9 cellular contexts compared by ENCODE assay signal in the genomic region with DNA sequence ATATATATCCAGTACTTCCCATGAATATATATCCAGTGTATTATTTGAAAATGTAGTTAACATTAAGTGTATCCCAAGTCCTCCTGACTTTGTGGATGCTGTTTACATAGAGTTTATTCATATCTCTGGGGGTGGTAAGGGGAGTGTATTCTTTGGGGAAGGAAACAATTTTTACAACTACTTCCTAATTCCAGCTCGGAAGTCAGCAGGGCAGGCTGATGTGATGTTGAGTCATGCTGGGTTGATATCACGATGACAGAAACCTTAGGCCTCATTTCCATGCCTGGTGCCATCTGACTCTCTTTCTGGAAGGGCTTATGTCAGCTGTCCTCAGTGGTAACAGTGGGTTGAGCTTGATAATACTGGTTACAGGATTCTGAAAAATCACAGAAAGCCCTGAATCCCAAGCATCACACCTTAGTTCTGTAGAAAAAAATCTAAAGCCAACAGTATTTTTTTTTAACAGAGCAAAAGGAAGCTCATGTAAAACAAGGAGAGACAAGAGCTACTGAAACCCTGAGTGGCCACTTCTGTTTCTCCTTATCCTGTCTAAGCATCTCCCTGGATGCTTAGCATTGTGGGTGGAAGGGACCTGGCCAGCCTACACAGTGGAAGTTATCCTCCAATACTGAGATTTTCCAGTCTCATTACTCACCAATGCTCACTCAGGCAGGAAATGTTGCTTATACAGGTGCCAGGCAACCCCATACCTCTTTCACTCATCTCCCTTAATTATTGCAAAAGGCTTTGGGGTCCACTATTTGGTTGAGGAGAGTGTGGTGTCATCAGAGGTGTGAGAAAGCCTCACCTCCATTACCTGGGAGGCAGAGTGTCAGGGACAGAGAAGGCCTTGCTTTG.
DNase-seq lines count a peak whose midpoint lies in the region; ATAC-seq and TF ChIP-seq lines count a peak whose summit lies in the region.
"Had no signal": no experiment of that assay in that cellular context is flagged by ENCODE, and none has a peak within 500 bp of the region (broad histone marks: within the 10 kb centered on the region; RNA-seq: fewer than 3 reads in every experiment).

No MANE protein-coding gene starts in this region.

- peak overlapping the region; percentile 81 for H2AFZ ChIP-seq in HCT116 (ENCODE audit: low read depth, low read length, poor library complexity, severe bottlenecking)

- DNase-seq in HCT116 (ENCODE audit: low read depth, low spot score) (peak; percentile 46), OCI-M1 (lab: John Stamatoyannopoulos, UW) (peak; percentile 92), epithelial cell of prostate (ENCODE audit: low read depth, low spot score) (peak; percentile 80), retinal pigment epithelial cell (ENCODE audit: low read depth) (peak; percentile 53), SIG-M5 (lab: John Stamatoyannopoulos, UW) (no peak)
- DNase-seq: activated naive CD4-positive, alpha-beta T cell treated with Interleukin-2 at 50 U/mL for 16 hours; NCI-H69 had no signal

- peak overlapping the region; percentile 39 for H3K4me2 ChIP-seq in HCT116 (ENCODE audit: low read length)

- 0 out of 2 replicates have a peak, but pooled peaks have one; percentile 13 for TF ChIP-seq RAD21 in HCT116 (IDR thresholded peaks at IDR 0.05; ENCODE audit: low read depth)

- no peaks in the 10 kb centered on the region for H3K36me3 ChIP-seq in HCT116 (ENCODE audit: control insufficient read depth in 1 of 2, insufficient read depth in 2 of 2, low read length in 2 of 2)

- peak; percentile 79 for ATAC-seq in HCT116
- ATAC-seq in GM18520 (IDR thresholded peaks at IDR 0.05; ENCODE audit: unreplicated experiment), result no peak
- no peak for ATAC-seq in HG02759 (IDR thresholded peaks at IDR 0.05; ENCODE audit: unreplicated experiment)

- H3K79me2 ChIP-seq in HCT116 (ENCODE audit: insufficient read depth, low read length), result no peaks in the 10 kb centered on the region

- RAD21 ChIA-PET in HCT116 (lab: Charles Lee; ENCODE audit: low non-redundant PET in 1 of 2, low total read pairs in 2 of 2, uncharacterized antibody in 2 of 2, unreplicated experiment in 2 of 2), result no interaction called here

- peaks cover 0 to 29% of the 10 kb centered on the region in 2 experiments; a peak in 2 of 4 replicates for H3K4me1 ChIP-seq in HCT116 (ENCODE audit: control insufficient read depth in 1 of 2, insufficient read depth in 2 of 2, low read length in 2 of 2)

- H3K9me3 ChIP-seq in HCT116 (ENCODE audit: control insufficient read depth in 1 of 2, insufficient read depth in 1 of 2, low read depth in 1 of 2, low read length in 2 of 2), result peaks cover 9 to 13% of the 10 kb centered on the region in 2 experiments; a peak in 2 of 4 replicates

- CTCF ChIA-PET in HCT116 (lab: Charles Lee), result no interaction called here

- POLR2A ChIA-PET in HCT116 (lab: Charles Lee), result interaction anchor here (0.7 kb wide), 1 partner anchor 22 kb away, joined by 3 read pairs; no protein-coding TSS in a partner anchor

- no peak overlapping the region for H3K4me3 ChIP-seq in HCT116 (replicated peaks in 1 of 2; ENCODE audit: low read depth in 1 of 2, low read length in 2 of 2)
- no peak overlapping the region for H3K4me3 ChIP-seq in retinal pigment epithelial cell (ENCODE audit: low read length)

- H3K27me3 ChIP-seq in HCT116 (ENCODE audit: insufficient read depth, low read length), result no peaks in the 10 kb centered on the region

- no peak for TF ChIP-seq CTCF in HCT116 (IDR thresholded peaks at IDR 0.05 in 2 of 3, conservative IDR thresholded peaks at IDR 0.05 in 1 of 3; ENCODE audit: borderline replicate concordance in 1 of 3, insufficient read depth in 1 of 3, low read depth in 2 of 3, low read length in 2 of 3)
- no peak for TF ChIP-seq CTCF in retinal pigment epithelial cell (conservative IDR thresholded peaks at IDR 0.05; ENCODE audit: low read depth, low read length)

- no peaks in the 10 kb centered on the region for H4K20me1 ChIP-seq in HCT116 (ENCODE audit: insufficient read depth)

- H3K27ac ChIP-seq in HCT116 (ENCODE audit: low read depth, low read length), result no peak overlapping the region
- peak overlapping the region; percentile 92 for H3K27ac ChIP-seq in epithelial cell of prostate

- H3K9me2 ChIP-seq in HCT116 (ENCODE audit: insufficient read depth), result no peaks in the 10 kb centered on the region

- no peak overlapping the region for H3K9ac ChIP-seq in HCT116 (ENCODE audit: low read length)

- TF ChIP-seq POLR2A in HCT116 (IDR thresholded peaks at IDR 0.05; ENCODE audit: borderline replicate concordance, extremely low read depth, insufficient read depth, insufficient read length), result no peak

- BruUV-seq in HCT116 (replicated peaks; lab: Mats Ljungman, UMichigan), result no TSS peak

- intact Hi-C loops in HCT116 (cut with micrococcal nuclease), result no loop called here

TF ChIP-seq in HCT116, 20 proteins besides CTCF, POLR2A, EP300 and RAD21 (continues in another document):
- TF ChIP-seq, protein P1, sequence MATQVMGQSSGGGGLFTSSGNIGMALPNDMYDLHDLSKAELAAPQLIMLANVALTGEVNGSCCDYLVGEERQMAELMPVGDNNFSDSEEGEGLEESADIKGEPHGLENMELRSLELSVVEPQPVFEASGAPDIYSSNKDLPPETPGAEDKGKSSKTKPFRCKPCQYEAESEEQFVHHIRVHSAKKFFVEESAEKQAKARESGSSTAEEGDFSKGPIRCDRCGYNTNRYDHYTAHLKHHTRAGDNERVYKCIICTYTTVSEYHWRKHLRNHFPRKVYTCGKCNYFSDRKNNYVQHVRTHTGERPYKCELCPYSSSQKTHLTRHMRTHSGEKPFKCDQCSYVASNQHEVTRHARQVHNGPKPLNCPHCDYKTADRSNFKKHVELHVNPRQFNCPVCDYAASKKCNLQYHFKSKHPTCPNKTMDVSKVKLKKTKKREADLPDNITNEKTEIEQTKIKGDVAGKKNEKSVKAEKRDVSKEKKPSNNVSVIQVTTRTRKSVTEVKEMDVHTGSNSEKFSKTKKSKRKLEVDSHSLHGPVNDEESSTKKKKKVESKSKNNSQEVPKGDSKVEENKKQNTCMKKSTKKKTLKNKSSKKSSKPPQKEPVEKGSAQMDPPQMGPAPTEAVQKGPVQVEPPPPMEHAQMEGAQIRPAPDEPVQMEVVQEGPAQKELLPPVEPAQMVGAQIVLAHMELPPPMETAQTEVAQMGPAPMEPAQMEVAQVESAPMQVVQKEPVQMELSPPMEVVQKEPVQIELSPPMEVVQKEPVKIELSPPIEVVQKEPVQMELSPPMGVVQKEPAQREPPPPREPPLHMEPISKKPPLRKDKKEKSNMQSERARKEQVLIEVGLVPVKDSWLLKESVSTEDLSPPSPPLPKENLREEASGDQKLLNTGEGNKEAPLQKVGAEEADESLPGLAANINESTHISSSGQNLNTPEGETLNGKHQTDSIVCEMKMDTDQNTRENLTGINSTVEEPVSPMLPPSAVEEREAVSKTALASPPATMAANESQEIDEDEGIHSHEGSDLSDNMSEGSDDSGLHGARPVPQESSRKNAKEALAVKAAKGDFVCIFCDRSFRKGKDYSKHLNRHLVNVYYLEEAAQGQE (IDR thresholded peaks at IDR 0.05; ENCODE audit: low read depth), result no peak
- TF ChIP-seq YY1 (IDR thresholded peaks at IDR 0.05; ENCODE audit: extremely low read depth, insufficient replicate concordance, low read depth, low read length) (peak; percentile 23), MAX (IDR thresholded peaks at IDR 0.05) (peak; percentile 86), ZFX (IDR thresholded peaks at IDR 0.05) (peak; percentile 12; the same call in 1 of the 2 replicates), CBX3 (IDR thresholded peaks at IDR 0.05; ENCODE audit: low read depth) (peak; percentile 87), SIN3A (IDR thresholded peaks at IDR 0.05; ENCODE audit: low read depth) (no peak), ATF3 (IDR thresholded peaks at IDR 0.05) (no peak; the same call in 1 of the 2 replicates), CEBPB (IDR thresholded peaks at IDR 0.05; ENCODE audit: low read depth) (peak; percentile 54; the same call in 1 of the 2 replicates), FOSL1 (IDR thresholded peaks at IDR 0.05; ENCODE audit: low read depth) (peak; percentile 88), EGR1 (IDR thresholded peaks at IDR 0.05; ENCODE audit: low read depth) (no peak), SP1 (IDR thresholded peaks at IDR 0.05; ENCODE audit: low read depth) (peak; percentile 73), ZBTB33 (IDR thresholded peaks at IDR 0.05; ENCODE audit: extremely low read depth, insufficient replicate concordance, low read length) (peak; percentile 47), ELF1 (IDR thresholded peaks at IDR 0.05; ENCODE audit: borderline replicate concordance, low read depth) (no peak; the same call in 1 of the 2 replicates), ZNF274 (IDR thresholded peaks at IDR 0.05; ENCODE audit: low read depth, low read length) (no peak), EZH2phosphoT487 (IDR thresholded peaks at IDR 0.05; ENCODE audit: borderline replicate concordance) (no peak), JUND (IDR thresholded peaks at IDR 0.05) (peak; percentile 64), TCF7L2 (IDR thresholded peaks at IDR 0.05; ENCODE audit: borderline replicate concordance, extremely low read depth, insufficient read depth, insufficient read length) (no peak), SRF (IDR thresholded peaks at IDR 0.05; ENCODE audit: low read depth) (peak; percentile 57), POLR2AphosphoS5 (IDR thresholded peaks at IDR 0.05; ENCODE audit: low read depth, low read length) (peak; percentile 57; the same call in 1 of the 2 replicates)
